Comparison of ENCODE assay signal across 13 cellular contexts in the genomic region with DNA sequence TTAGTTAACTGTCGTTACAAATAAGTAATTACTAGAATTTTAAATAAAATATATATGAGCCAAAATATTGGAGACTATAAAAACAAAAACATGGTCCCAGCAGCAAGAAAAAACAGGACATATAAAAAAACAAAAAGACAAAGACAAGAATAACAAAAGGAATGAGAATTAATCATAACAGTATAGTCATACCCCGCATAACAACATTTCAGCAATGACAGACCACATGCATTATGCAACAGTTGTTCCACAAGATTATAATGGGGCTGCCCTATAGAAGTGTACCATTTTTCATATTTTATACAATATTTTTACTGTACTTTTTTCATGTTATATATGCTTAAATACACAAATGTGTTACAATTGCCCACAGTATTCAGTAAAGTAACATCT. TPM values are rescaled to one million over a fixed set of nuclear protein-coding genes. Genes with fewer than 3 reads are reported as not detected.
A peak's percentile ranks its signal among the peaks of the same experiment; 100 is the strongest.
DNase-seq lines count a peak whose midpoint lies in the region; ATAC-seq and TF ChIP-seq lines count a peak whose summit lies in the region.
"Had no signal": no experiment of that assay in that cellular context is flagged by ENCODE, and none has a peak within 500 bp of the region (broad histone marks: within the 10 kb centered on the region; RNA-seq: fewer than 3 reads in every experiment).

No MANE protein-coding gene starts in this region.

- H3K9ac ChIP-seq in Karpas-422 (ENCODE audit: low read length): no peak overlapping the region

- peaks cover 16% of the 10 kb centered on the region for H3K36me3 Mint-ChIP-seq in HFFc6 (ENCODE audit: low read depth)

- H2AFZ ChIP-seq in Karpas-422 (ENCODE audit: low read length): no peak overlapping the region

- no peak for ATAC-seq in HG02678 (IDR thresholded peaks at IDR 0.05; ENCODE audit: unreplicated experiment)

- no peaks in the 10 kb centered on the region for H4K20me1 ChIP-seq in Karpas-422 (ENCODE audit: insufficient read depth, low read depth, low read length)

- H3K4me3 Mint-ChIP-seq in HFFc6: no peak overlapping the region
- H3K4me3 Mint-ChIP-seq: activated naive CD4-positive, alpha-beta T cell treated with anti-CD3 and anti-CD28 coated beads, Interleukin-2, amount 10 ng/mL, durations not matched to agents 7 days and 5 days; nephron had no signal

- peaks cover 17% of the 10 kb centered on the region for H3K4me1 ChIP-seq in Karpas-422 (ENCODE audit: low read length)

- TF ChIP-seq CTCF in HFFc6 (IDR thresholded peaks at IDR 0.05) (no peak), coronary artery (IDR thresholded peaks at IDR 0.05) (no peak)

- H3K79me2 ChIP-seq in Karpas-422 (ENCODE audit: low read length): peaks cover 93% of the 10 kb centered on the region

- H3K4me2 ChIP-seq in Karpas-422 (ENCODE audit: low read depth, low read length, poor library complexity, severe bottlenecking): no peak overlapping the region

- peak overlapping the region; percentile 10; the same call in 1 of the 2 replicates for H3K27ac Mint-ChIP-seq in HFFc6
- H3K27ac Mint-ChIP-seq: activated naive CD4-positive, alpha-beta T cell treated with anti-CD3 and anti-CD28 coated beads, Interleukin-2, amount 10 ng/mL, durations not matched to agents 7 days and 5 days; nephron had no signal

- no peaks in the 10 kb centered on the region for H3K27me3 ChIP-seq in Karpas-422 (ENCODE audit: low read length)
- H3K27me3 ChIP-seq: suprapubic skin had no signal

- DNase-seq in HFFc6 (peak; percentile 26), OCI-M1 (lab: John Stamatoyannopoulos, UW) (peak; percentile 16), erythroblast (lab: John Stamatoyannopoulos, UW) (peak; percentile 13 to 37), pulmonary artery endothelial cell (ENCODE audit: low read depth, low spot score) (peak; percentile 30), Karpas-422 (no peak), coronary artery (ENCODE audit: low spot score) (no peak)
- DNase-seq: activated naive CD4-positive, alpha-beta T cell treated with anti-CD3 and anti-CD28 coated beads, Interleukin-2, amount 10 ng/mL, durations not matched to agents 7 days and 5 days; kidney glomerular epithelial cell; NCI-H1105; NCI-H446 had no signal

- H3K36me3 ChIP-seq in Karpas-422 (ENCODE audit: insufficient read depth, low read length): peaks cover 28% of the 10 kb centered on the region
- H3K36me3 ChIP-seq: suprapubic skin had no signal

- TF ChIP-seq POLR2A in erythroblast (IDR thresholded peaks at IDR 0.05; ENCODE audit: low read length): no peak

- no peaks in the 10 kb centered on the region for H3K9me3 ChIP-seq in Karpas-422 (ENCODE audit: low read length)
- H3K9me3 ChIP-seq: suprapubic skin had no signal

- H3K4me3 ChIP-seq in Karpas-422 (ENCODE audit: low read length): no peak overlapping the region
- H3K4me3 ChIP-seq in coronary artery: no peak overlapping the region
- H3K4me3 ChIP-seq: suprapubic skin had no signal

- H3K27ac ChIP-seq in Karpas-422 (ENCODE audit: low read length) (no peak overlapping the region), coronary artery (no peak overlapping the region)
- H3K27ac ChIP-seq: suprapubic skin had no signal

- H3K9me2 ChIP-seq in Karpas-422 (replicated peaks; ENCODE audit: insufficient read depth, low read length): no peaks in the 10 kb centered on the region

- no peaks in the 10 kb centered on the region for H3K27me3 Mint-ChIP-seq in HFFc6 (ENCODE audit: insufficient read depth)
- H3K27me3 Mint-ChIP-seq: activated naive CD4-positive, alpha-beta T cell treated with anti-CD3 and anti-CD28 coated beads, Interleukin-2, amount 10 ng/mL, durations not matched to agents 7 days and 5 days had no signal

- peaks cover 41% of the 10 kb centered on the region for H3K4me1 Mint-ChIP-seq in HFFc6 (ENCODE audit: low read depth)

- no peaks in the 10 kb centered on the region for H3K9me3 Mint-ChIP-seq in HFFc6
- H3K9me3 Mint-ChIP-seq: activated naive CD4-positive, alpha-beta T cell treated with anti-CD3 and anti-CD28 coated beads, Interleukin-2, amount 10 ng/mL, durations not matched to agents 7 days and 5 days; nephron had no signal

RNA-seq across cellular contexts. Expression of a gene that starts 5.6 kb away (rescaled TPM):
- total RNA-seq in HFFc6 (2021; fragmentation: NEBNext Ultra II Directional; extraction: Animal tissue kit (Norgen Biotek cat#: 25700)): 10 to 100 TPM; 31.0 to 36.6 (median 34.5) TPM
- total RNA-seq in pulmonary artery endothelial cell: 34.1 and 56.9 TPM in 2 replicates
- 53.8 and 84.9 TPM in 2 replicates for total RNA-seq in Karpas-422 (2014; rRNA removed; shearing (Covaris generic); ENCODE audit: low replicate concordance)

RNA-seq across cellular contexts. Expression of a gene that starts 48.7 kb away (rescaled TPM):
- 10 to 100 TPM; 15.6 to 24.8 (median 20.7) TPM for total RNA-seq in HFFc6 (2021; fragmentation: NEBNext Ultra II Directional; extraction: Animal tissue kit (Norgen Biotek cat#: 25700))
- total RNA-seq in pulmonary artery endothelial cell: 16.4 and 33.0 TPM in 2 replicates
- total RNA-seq in Karpas-422 (2014; rRNA removed; shearing (Covaris generic); ENCODE audit: low replicate concordance): 38.5 and 62.5 TPM in 2 replicates

Comparison
In these comparisons a context has a peak if more than half of its experiments do, and no peak if none do; other contexts are left out.
1. DNase-seq: peak in HFFc6 (single experiment), OCI-M1 (single experiment), erythroblast (2 of 2) and pulmonary artery endothelial cell (single experiment); none in Karpas-422 (single experiment) and coronary artery (single experiment).